Comparison of ENCODE assay signal across 19 cellular contexts in genomic region chr3:8069981-8070380, GRCh38.
"Had no signal": no experiment of that assay in that cellular context is flagged by ENCODE, and none has a peak within 500 bp of the region (broad histone marks: within the 10 kb centered on the region; RNA-seq: fewer than 3 reads in every experiment).

No MANE protein-coding gene starts in this region.

- ATAC-seq: activated T-cell treated with anti-CD3 and anti-CD28 coated beads, Interleukin-2, amount 50 U/mL, for 72 hours; natural killer cell; right lobe of liver had no signal

- H3K4me2 ChIP-seq: smooth muscle cell had no signal

- H3K9me3 Mint-ChIP-seq: activated naive CD4-positive, alpha-beta T cell treated with anti-CD3 and anti-CD28 coated beads, Interleukin-2, amount 50 U/mL, for 24 hours; central memory CD8-positive, alpha-beta T cell; type B pancreatic cell had no signal

- H3K27ac ChIP-seq: adrenal gland, brain microvascular endothelial cell, coronary artery, parathyroid adenoma, right lobe of liver, stomach, testis, VCaP had no signal

- H3K27ac Mint-ChIP-seq: activated naive CD4-positive, alpha-beta T cell treated with anti-CD3 and anti-CD28 coated beads, Interleukin-2, amount 50 U/mL, for 24 hours; activated T-cell treated with anti-CD3 and anti-CD28 coated beads, Interleukin-2, amount 50 U/mL, for 72 hours; natural killer cell; type B pancreatic cell had no signal

- H3K9ac ChIP-seq: parathyroid adenoma had no signal

- H3K4me1 Mint-ChIP-seq: activated naive CD4-positive, alpha-beta T cell treated with anti-CD3 and anti-CD28 coated beads, Interleukin-2, amount 50 U/mL, for 24 hours; central memory CD8-positive, alpha-beta T cell; natural killer cell had no signal

- H3K4me3 Mint-ChIP-seq: activated naive CD4-positive, alpha-beta T cell treated with anti-CD3 and anti-CD28 coated beads, Interleukin-2, amount 50 U/mL, for 24 hours; activated T-cell treated with anti-CD3 and anti-CD28 coated beads, Interleukin-2, amount 50 U/mL, for 72 hours; central memory CD8-positive, alpha-beta T cell; natural killer cell; type B pancreatic cell had no signal

- H3K36me3 Mint-ChIP-seq: activated naive CD4-positive, alpha-beta T cell treated with anti-CD3 and anti-CD28 coated beads, Interleukin-2, amount 50 U/mL, for 24 hours; natural killer cell; type B pancreatic cell had no signal

- DNase-seq: activated CD4-positive, alpha-beta T cell treated with anti-CD3 and anti-CD28 coated beads for 1 hour; activated gamma-delta T cell; activated T-cell treated with anti-CD3 and anti-CD28 coated beads, Interleukin-2, amount 50 U/mL, for 72 hours; brain microvascular endothelial cell; erythroblast; natural killer cell; right lobe of liver; stimulated activated CD4-positive, alpha-beta T cell treated with anti-CD3 and anti-CD28 coated beads, Interleukin-4, amount 100 ng/mL, for 1 hour; stomach; T-helper 2 cell had no signal

- H3K27me3 Mint-ChIP-seq: activated naive CD4-positive, alpha-beta T cell treated with anti-CD3 and anti-CD28 coated beads, Interleukin-2, amount 50 U/mL, for 24 hours; central memory CD8-positive, alpha-beta T cell; type B pancreatic cell had no signal

- H3K79me2 ChIP-seq: parathyroid adenoma had no signal

- H3K27me3 ChIP-seq: adrenal gland, brain microvascular endothelial cell, right lobe of liver, stomach, testis had no signal

- H3K9me3 ChIP-seq: adrenal gland, right lobe of liver, stomach, testis had no signal

- H3K36me3 ChIP-seq: adrenal gland, brain microvascular endothelial cell, right lobe of liver, stomach had no signal

- H3K4me1 ChIP-seq: adrenal gland, parathyroid adenoma, right lobe of liver, stomach, testis had no signal

- H3K4me3 ChIP-seq: adrenal gland, coronary artery, right lobe of liver, smooth muscle cell, stomach, testis had no signal
